20 cellular contexts compared by ENCODE assay signal in genomic region chr1:81805537-81806431, GRCh38. TPM values are rescaled to one million over a fixed set of nuclear protein-coding genes. Genes with fewer than 3 reads are reported as not detected.
DNase-seq lines count a peak whose midpoint lies in the region; ATAC-seq, FAIRE-seq and TF ChIP-seq lines count a peak whose summit lies in the region.
"Had no signal": no experiment of that assay in that cellular context is flagged by ENCODE, and none has a peak within 500 bp of the region (broad histone marks: within the 10 kb centered on the region; RNA-seq: fewer than 3 reads in every experiment).

No MANE protein-coding gene starts in this region.

- H3K4me1 ChIP-seq in SK-N-SH (ENCODE audit: control insufficient read depth in 1 of 2, insufficient read depth in 2 of 2, low read depth in 1 of 2, low read length in 1 of 2) (peaks cover 4 to 22% of the 10 kb centered on the region in 2 experiments; a peak in 2 of 4 replicates), SJCRH30 (peaks cover 9% of the 10 kb centered on the region; the same call in 1 of the 2 replicates), tibial artery (peaks cover 0 to 56% (median 7%) of the 10 kb centered on the region in 4 donors)

- CTCF ChIA-PET in SK-N-SH (lab: Yijun Ruan, JAX), result interaction anchor here (0.6 to 1.4 kb wide), 4 partner anchors 8 to 257 kb away, joined by 3 to 4 read pairs (median 3); no protein-coding TSS in a partner anchor

- H3K4me3 ChIP-seq in SK-N-SH (ENCODE audit: low read depth in 2 of 2, low read length in 1 of 2) (peak overlapping the region in 1 of 2 experiments; percentile 32; a peak in 2 of 4 replicates), SJCRH30 (no peak overlapping the region), tibial artery (no peak overlapping the region)
- H3K4me3 ChIP-seq: pancreas had no signal

- no peak for ATAC-seq in SK-N-SH treated with all-trans-retinoic acid at 6 μM for 48 hours
- ATAC-seq: activated CD8-positive, alpha-beta memory T cell treated with anti-CD3 and anti-CD28 coated beads, Interleukin-2, amount 10 ng/mL, durations not matched to agents 7 days and 5 days; pancreas; stimulated activated naive CD8-positive, alpha-beta T cell treated with anti-CD3 and anti-CD28 coated beads, Interleukin-15, amount 100 ng/mL, for 72 hours had no signal

- TF ChIP-seq RAD21 in SK-N-SH (IDR thresholded peaks at IDR 0.05; ENCODE audit: low read length), result no peak

- DNase-seq in SK-N-SH (no peak), SJCRH30 (peak; percentile 13 to 66), kidney tubule cell (ENCODE audit: low spot score) (peak; percentile 6), tibial artery (no peak), GM19239 (ENCODE audit: insufficient read length, low spot score) (no peak), DMS53 treated with DMSO at 0.1 percent for 48 hours (lab: John Stamatoyannopoulos, UW; ENCODE audit: unreplicated experiment) (no peak), HK-2 (ENCODE audit: unreplicated experiment) (no peak)
- DNase-seq: activated CD8-positive, alpha-beta memory T cell treated with anti-CD3 and anti-CD28 coated beads, Interleukin-2, amount 10 ng/mL, durations not matched to agents 7 days and 5 days; activated gamma-delta T cell; CD8-positive, alpha-beta memory T cell; effector CD4-positive, alpha-beta T cell; foreskin fibroblast; GF-D8; midbrain; NCI-H187; NCI-H526 treated with DMSO at 0.1 percent for 48 hours; pancreas; stimulated activated naive CD8-positive, alpha-beta T cell treated with anti-CD3 and anti-CD28 coated beads, Interleukin-15, amount 100 ng/mL, for 72 hours had no signal

- H3K36me3 ChIP-seq in SK-N-SH (replicated peaks in 1 of 2; ENCODE audit: control insufficient read depth in 1 of 2, insufficient read depth in 2 of 2, low read length in 1 of 2) (no peaks in the 10 kb centered on the region), SJCRH30 (no peaks in the 10 kb centered on the region), tibial artery (no peaks in the 10 kb centered on the region)
- H3K36me3 ChIP-seq: pancreas had no signal

- H4K20me1 ChIP-seq in SK-N-SH (ENCODE audit: insufficient read depth), result peaks cover 24% of the 10 kb centered on the region

- H3K9me3 ChIP-seq in SK-N-SH (no peaks in the 10 kb centered on the region), SJCRH30 (replicated peaks) (no peaks in the 10 kb centered on the region), tibial artery (no peaks in the 10 kb centered on the region)
- H3K9me3 ChIP-seq: pancreas had no signal

- no peak for TF ChIP-seq EP300 in SK-N-SH (IDR thresholded peaks at IDR 0.05; ENCODE audit: borderline replicate concordance in 1 of 2, low read depth in 1 of 2, low read length in 1 of 2)

- no peak for TF ChIP-seq CTCF in SK-N-SH (IDR thresholded peaks at IDR 0.05)
- TF ChIP-seq CTCF in tibial artery (IDR thresholded peaks at IDR 0.05), result no peak

- 10% methylated on average over 2 of the region's 2 CpGs for WGBS in SK-N-SH (ENCODE audit: low lambda C conversion rate)

- H3K79me2 ChIP-seq in SK-N-SH (ENCODE audit: insufficient read depth), result peaks cover 94% of the 10 kb centered on the region

- peak overlapping the region; percentile 91 for H3K9ac ChIP-seq in SK-N-SH

- H3K27ac ChIP-seq in SK-N-SH (ENCODE audit: low read depth in 2 of 2, low read length in 1 of 2), result peak overlapping the region; percentile 53 to 92
- H3K27ac ChIP-seq in SJCRH30, result no peak overlapping the region
- peak overlapping the region; percentile 29 to 99 for H3K27ac ChIP-seq in tibial artery
- H3K27ac ChIP-seq: pancreas had no signal

- H3K27me3 ChIP-seq in SK-N-SH (ENCODE audit: insufficient read depth), result no peaks in the 10 kb centered on the region
- no peaks in the 10 kb centered on the region for H3K27me3 ChIP-seq in SJCRH30
- no peaks in the 10 kb centered on the region for H3K27me3 ChIP-seq in tibial artery

- peak overlapping the region; percentile 78 for H3K4me2 ChIP-seq in SK-N-SH

- H3F3A ChIP-seq in SK-N-SH (replicated peaks; ENCODE audit: insufficient read depth), result peaks cover 28% of the 10 kb centered on the region

- H3K9me2 ChIP-seq in SK-N-SH, result no peaks in the 10 kb centered on the region

- no peak overlapping the region for H2AFZ ChIP-seq in SK-N-SH (ENCODE audit: low read depth)

- FAIRE-seq in GM19239 (lab: Jason Lieb, UNC), result no peak

- POLR2A ChIA-PET in SK-N-SH (lab: Yijun Ruan, JAX), result interaction anchor here (0.5 kb wide), 1 partner anchor 116 kb away, joined by 3 read pairs; no protein-coding TSS in a partner anchor

- intact Hi-C loops in tibial artery (cut with DNase I; ENCODE audit: low total_unique reads), result no loop called here

TF ChIP-seq in SK-N-SH, 30 proteins besides CTCF, POLR2A, EP300 and RAD21 (continues in another document):
- TF ChIP-seq FOXM1 (IDR thresholded peaks at IDR 0.05; ENCODE audit: low read depth) (no peak), MAX (IDR thresholded peaks at IDR 0.05; ENCODE audit: low read depth) (no peak), ZBTB33 (IDR thresholded peaks at IDR 0.05; ENCODE audit: borderline replicate concordance, low read depth) (no peak), JUND (IDR thresholded peaks at IDR 0.05) (no peak), USF2 (IDR thresholded peaks at IDR 0.05; ENCODE audit: borderline replicate concordance, low read depth, low read length) (no peak)

TF ChIP-seq in SK-N-SH treated with all-trans-retinoic acid at 6 μM for 48 hours, 23 proteins besides CTCF, POLR2A, EP300 and RAD21 (continues in another document):
- TF ChIP-seq ISL1 (CRISPR knock-in tag; IDR thresholded peaks at IDR 0.05) (no peak), ZFP30 (CRISPR knock-in tag; IDR thresholded peaks at IDR 0.05) (no peak), TCF4 (CRISPR knock-in tag; IDR thresholded peaks at IDR 0.05; ENCODE audit: borderline replicate concordance) (no peak), ZNF70 (CRISPR knock-in tag; IDR thresholded peaks at IDR 0.05) (no peak), POU6F1 (CRISPR knock-in tag; IDR thresholded peaks at IDR 0.05; ENCODE audit: borderline replicate concordance, low read depth) (no peak), PATZ1 (CRISPR knock-in tag; IDR thresholded peaks at IDR 0.05; ENCODE audit: borderline replicate concordance) (no peak), ZNF8 (CRISPR knock-in tag; IDR thresholded peaks at IDR 0.05) (no peak), BACH2 (CRISPR knock-in tag; IDR thresholded peaks at IDR 0.05; ENCODE audit: borderline replicate concordance) (no peak), CSRNP3 (CRISPR knock-in tag; IDR thresholded peaks at IDR 0.05) (no peak), SNAI2 (CRISPR knock-in tag; IDR thresholded peaks at IDR 0.05) (no peak), ZC3H10 (CRISPR knock-in tag; IDR thresholded peaks at IDR 0.05) (no peak)

RNA-seq across cellular contexts. Expression of gene ADGRL2, which starts 5.0 kb away (rescaled TPM):
- polyA plus RNA-seq in SK-N-SH (2012; rRNA removed), result 40.3 and 52.4 TPM in 2 replicates
- 42.5 and 50.3 TPM in 2 replicates for polyA plus RNA-seq in SK-N-SH (2012; cell fraction: cytosol; rRNA removed)
- polyA plus RNA-seq in SK-N-SH (2012; cell fraction: nucleus; rRNA removed), result 29.1 and 92.1 TPM in 2 replicates
- 90.3 and 98.0 TPM in 2 replicates for total RNA-seq in SJCRH30 (2014; rRNA removed; shearing (Covaris generic))
- total RNA-seq: CD8-positive, alpha-beta memory T cell; T-helper 1 cell treated with Interleukin-12 subunit alpha and Interleukin-12 subunit beta and Interleukin-4 antibody, amounts not matched to agents 30 ng/mL and 1 ng/mL, for 36 hours had no signal
- polyA plus RNA-seq: CD8-positive, alpha-beta memory T cell had no signal

Comparison
In these comparisons a context has a peak if more than half of its experiments do, and no peak if none do; other contexts are left out.
1. DNase-seq: peak in SJCRH30 (2 of 2) and kidney tubule cell (single experiment); none in SK-N-SH (single experiment), tibial artery (0 of 2), GM19239 (single experiment), DMS53 treated with DMSO at 0.1 percent for 48 hours (single experiment) and HK-2 (single experiment).